ENCODE assay signal across 16 cellular contexts in the genomic region with DNA sequence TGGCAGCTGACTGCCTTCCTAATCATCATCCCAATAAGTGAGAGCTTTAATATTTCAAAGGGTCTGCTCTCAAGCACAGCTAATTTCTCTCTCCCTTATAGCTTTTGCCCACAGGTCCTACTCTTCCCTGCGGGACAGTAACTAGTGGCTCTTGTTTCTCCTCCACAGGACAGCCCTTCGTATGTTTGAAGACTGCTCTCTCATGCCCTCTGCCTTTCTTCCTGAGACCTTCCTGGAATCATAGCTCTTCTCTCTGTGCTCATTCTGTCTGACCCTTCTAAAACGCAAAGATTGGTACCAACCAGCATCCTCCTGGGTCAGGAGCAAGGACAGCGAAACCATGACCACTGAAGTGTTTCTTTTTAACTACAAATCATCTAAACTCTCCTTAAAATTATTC.
DNase-seq lines count a peak whose midpoint lies in the region; ATAC-seq and TF ChIP-seq lines count a peak whose summit lies in the region.
"Had no signal": no experiment of that assay in that cellular context is flagged by ENCODE, and none has a peak within 500 bp of the region (broad histone marks: within the 10 kb centered on the region; RNA-seq: fewer than 3 reads in every experiment).

No MANE protein-coding gene starts in this region.

- H3F3A ChIP-seq in neural progenitor cell (ENCODE audit: low read depth), result peaks cover 11% of the 10 kb centered on the region

- no peaks in the 10 kb centered on the region for H4K20me1 ChIP-seq in neural progenitor cell (ENCODE audit: low read depth)

- H3K9me3 Mint-ChIP-seq in neural progenitor cell, result no peaks in the 10 kb centered on the region

- H3K9ac ChIP-seq in neural progenitor cell, result no peak overlapping the region

- in situ Hi-C loops in Panc1 (cut with HindIII; ENCODE audit: low pct_unique_long_range_greater_than_20kb, low sequenced_read_pairs), result no loop called here

- H3K4me3 Mint-ChIP-seq in neural progenitor cell, result no peak overlapping the region

- H3K27ac Mint-ChIP-seq in neural progenitor cell, result no peak overlapping the region

- H3K27ac ChIP-seq in Panc1 (ENCODE audit: low read length) (no peak overlapping the region), neural progenitor cell (no peak overlapping the region), SJCRH30 (no peak overlapping the region)
- H3K27ac ChIP-seq: A549 had no signal

- intact Hi-C loops in Panc1 (cut with micrococcal nuclease; ENCODE audit: unreplicated experiment) (loop anchor here (10.0 kb wide), 1 partner anchor 369 kb away; no protein-coding TSS in a partner anchor), head of caudate nucleus (cut with DNase I) (no loop called here)

- no peak overlapping the region for H3K4me3 ChIP-seq in Panc1 (ENCODE audit: low read depth in 2 of 2, low read length in 2 of 2)
- H3K4me3 ChIP-seq in neural progenitor cell, result no peak overlapping the region
- no peak overlapping the region for H3K4me3 ChIP-seq in SJCRH30
- H3K4me3 ChIP-seq: A549 had no signal

- no peaks in the 10 kb centered on the region for H3K36me3 Mint-ChIP-seq in neural progenitor cell

- H3K36me3 ChIP-seq in Panc1 (ENCODE audit: control insufficient read depth, insufficient read depth, low read length) (no peaks in the 10 kb centered on the region), neural progenitor cell (no peaks in the 10 kb centered on the region), SJCRH30 (no peaks in the 10 kb centered on the region)

- DNase-seq in AG09319 (ENCODE audit: extremely low read depth, low read depth) (no peak), Panc1 (ENCODE audit: low read depth, low spot score) (no peak), head of caudate nucleus (peak in 23 of 42 donors; percentile 21 to 74 (median 38)), neural progenitor cell (ENCODE audit: low spot score) (peak; percentile 21), NCI-H1092 treated with DMSO at 0.1 percent for 48 hours (lab: John Stamatoyannopoulos, UW) (no peak), SJCRH30 (no peak), activated gamma-delta T cell treated with Interleukin-2 at 50 U/mL for 16 hours (no peak)
- DNase-seq: AML-193, EL, NCI-H1930, NCI-H2171, NCI-H446 treated with DMSO at 0.1 percent for 48 hours, NCI-H748 treated with DMSO at 0.1 percent for 48 hours had no signal

- H3K27me3 Mint-ChIP-seq in neural progenitor cell (ENCODE audit: insufficient read depth, low read depth), result peaks cover 2% of the 10 kb centered on the region

- TF ChIP-seq CTCF in AG09319 (IDR thresholded peaks at IDR 0.05; ENCODE audit: low read depth, low read length) (peak; percentile 1), Panc1 (IDR thresholded peaks at IDR 0.05) (peak; percentile 22; the same call in 1 of the 2 replicates), neural progenitor cell (IDR thresholded peaks at IDR 0.05) (peak; percentile 20)

- ATAC-seq in Panc1 (no peak), GM19455 (IDR thresholded peaks at IDR 0.05; ENCODE audit: unreplicated experiment) (no peak)
- ATAC-seq: A549 had no signal

- CTCF ChIA-PET in Panc1 (lab: Charles Lee), result no interaction called here

- POLR2A ChIA-PET in Panc1 (lab: Charles Lee), result no interaction called here

- no peaks in the 10 kb centered on the region for H3K79me2 ChIP-seq in neural progenitor cell (ENCODE audit: low read depth)

- no peak overlapping the region for H3K4me2 ChIP-seq in neural progenitor cell
- H3K4me2 ChIP-seq: A549 had no signal

- H3K4me1 ChIP-seq in Panc1 (ENCODE audit: control insufficient read depth, insufficient read depth, low read length), result no peaks in the 10 kb centered on the region
- H3K4me1 ChIP-seq in neural progenitor cell, result peaks cover 10% of the 10 kb centered on the region
- H3K4me1 ChIP-seq in SJCRH30, result no peaks in the 10 kb centered on the region
- H3K4me1 ChIP-seq: A549, Caco-2 had no signal

- no peak overlapping the region for H2AFZ ChIP-seq in neural progenitor cell (replicated peaks)

- H3K9me3 ChIP-seq in Panc1 (ENCODE audit: control insufficient read depth, insufficient read depth, low read depth, low read length), result no peaks in the 10 kb centered on the region
- H3K9me3 ChIP-seq in neural progenitor cell (ENCODE audit: low read depth), result no peaks in the 10 kb centered on the region
- no peaks in the 10 kb centered on the region for H3K9me3 ChIP-seq in SJCRH30 (replicated peaks)
- H3K9me3 ChIP-seq: A549, Caco-2 had no signal

- H3K27me3 ChIP-seq in Panc1 (ENCODE audit: control insufficient read depth, insufficient read depth, low read length) (no peaks in the 10 kb centered on the region), neural progenitor cell (no peaks in the 10 kb centered on the region), SJCRH30 (no peaks in the 10 kb centered on the region)

- no TSS peak for BruUV-seq in Panc1 (replicated peaks; lab: Mats Ljungman, UMichigan)

- peaks cover under 1% of the 10 kb centered on the region for H3K4me1 Mint-ChIP-seq in neural progenitor cell

Comparison
In these comparisons a context has a peak if more than half of its experiments do, and no peak if none do; other contexts are left out.
1. DNase-seq: peak in head of caudate nucleus (23 of 42) and neural progenitor cell (single experiment); none in AG09319 (single experiment), Panc1 (single experiment), NCI-H1092 treated with DMSO at 0.1 percent for 48 hours (single experiment), SJCRH30 (0 of 2) and activated gamma-delta T cell treated with Interleukin-2 at 50 U/mL for 16 hours (single experiment).
2. Peak in every context shown above with its lines, with median percentiles within 50 percentile points of each other: CTCF ChIP-seq.